18 cellular contexts compared by ENCODE assay signal in genomic region chr2:164711246-164712138, GRCh38.
DNase-seq lines count a peak whose midpoint lies in the region; ATAC-seq, FAIRE-seq and TF ChIP-seq lines count a peak whose summit lies in the region.
"Had no signal": no experiment of that assay in that cellular context is flagged by ENCODE, and none has a peak within 500 bp of the region (broad histone marks: within the 10 kb centered on the region; RNA-seq: fewer than 3 reads in every experiment).

No MANE protein-coding gene starts in this region.

- H3K9me3 Mint-ChIP-seq in endothelial cell (ENCODE audit: unreplicated experiment) (no peaks in the 10 kb centered on the region), glutamatergic neuron (ENCODE audit: unreplicated experiment) (no peaks in the 10 kb centered on the region), H9 (no peaks in the 10 kb centered on the region)
- no peaks in the 10 kb centered on the region for H3K9me3 Mint-ChIP-seq in activated T-cell treated with anti-CD3 and anti-CD28 coated beads, Interleukin-2, amount 50 U/mL, for 4 hours
- H3K9me3 Mint-ChIP-seq: activated T-helper 1 cell treated with anti-CD3 and anti-CD28 coated beads, Interleukin-12 subunit alpha, Interleukin-12 subunit beta, Interleukin-2, Interleukin-4 antibody, amounts not matched to agents 30 ng/mL and 10 ng/mL and 1 ng/mL, durations not matched to agents 14 hours and 24 hours and 36 hours had no signal

- no peaks in the 10 kb centered on the region for H4K20me1 ChIP-seq in H9 (ENCODE audit: control insufficient read depth, insufficient read depth, insufficient read length)

- peaks cover 2% of the 10 kb centered on the region for H3K27me3 Mint-ChIP-seq in endothelial cell (ENCODE audit: unreplicated experiment)
- no peaks in the 10 kb centered on the region for H3K27me3 Mint-ChIP-seq in glutamatergic neuron (ENCODE audit: unreplicated experiment)
- no peaks in the 10 kb centered on the region for H3K27me3 Mint-ChIP-seq in H9 (ENCODE audit: low read depth)
- H3K27me3 Mint-ChIP-seq in activated T-cell treated with anti-CD3 and anti-CD28 coated beads, Interleukin-2, amount 50 U/mL, for 4 hours (ENCODE audit: low read depth): no peaks in the 10 kb centered on the region
- H3K27me3 Mint-ChIP-seq: B cell had no signal

- H3K4me1 ChIP-seq in pancreas (peaks cover 45 to 55% (median 45%) of the 10 kb centered on the region in 3 donors), H9 (ENCODE audit: insufficient read depth, low read length) (no peaks in the 10 kb centered on the region; the same call in 1 of the 2 replicates)

- no peak overlapping the region for H3K4ac ChIP-seq in H9 (ENCODE audit: low read depth, low read length)

- H3K4me3 ChIP-seq in pancreas: peak overlapping the region in 2 of 4 donors; percentile 6 to 26

- no peak overlapping the region for H4K5ac ChIP-seq in H9 (ENCODE audit: insufficient read length, low read depth, low read length)

- H3K4me1 Mint-ChIP-seq in endothelial cell (ENCODE audit: unreplicated experiment) (peaks cover 14% of the 10 kb centered on the region), glutamatergic neuron (ENCODE audit: low read depth, unreplicated experiment) (no peaks in the 10 kb centered on the region), H9 (no peaks in the 10 kb centered on the region)
- H3K4me1 Mint-ChIP-seq in activated T-cell treated with anti-CD3 and anti-CD28 coated beads, Interleukin-2, amount 50 U/mL, for 4 hours (ENCODE audit: low read depth): no peaks in the 10 kb centered on the region
- H3K4me1 Mint-ChIP-seq: B cell had no signal

- H3K27ac Mint-ChIP-seq in endothelial cell (ENCODE audit: unreplicated experiment): peak overlapping the region; percentile 32
- no peak overlapping the region for H3K27ac Mint-ChIP-seq in glutamatergic neuron (ENCODE audit: unreplicated experiment)
- H3K27ac Mint-ChIP-seq in H9: no peak overlapping the region
- H3K27ac Mint-ChIP-seq: activated T-helper 1 cell treated with anti-CD3 and anti-CD28 coated beads, Interleukin-12 subunit alpha, Interleukin-12 subunit beta, Interleukin-2, Interleukin-4 antibody, amounts not matched to agents 30 ng/mL and 10 ng/mL and 1 ng/mL, durations not matched to agents 14 hours and 24 hours and 36 hours; B cell had no signal

- H2BK12ac ChIP-seq in H9 (ENCODE audit: insufficient read length, low read depth, low read length): no peak overlapping the region

- no peak overlapping the region for H3K23ac ChIP-seq in H9 (ENCODE audit: insufficient read length, low read depth, low read length)

- H4K91ac ChIP-seq in H9 (ENCODE audit: insufficient read length, low read depth, low read length): no peak overlapping the region

- H2AK5ac ChIP-seq in H9 (ENCODE audit: insufficient read length, low read length): no peak overlapping the region

- no peaks in the 10 kb centered on the region for H3K79me1 ChIP-seq in H9 (ENCODE audit: insufficient read depth, low read depth, low read length, poor library complexity, severe bottlenecking)

- H3T11ph ChIP-seq in H9 (ENCODE audit: low read length): no peak overlapping the region

- H2AFZ ChIP-seq in H9 (ENCODE audit: low read length): no peak overlapping the region

- no peak overlapping the region for H3K56ac ChIP-seq in H9 (ENCODE audit: insufficient read length, low read depth, low read length)

- no peak overlapping the region for H2BK120ac ChIP-seq in H9 (ENCODE audit: low read depth, low read length, poor library complexity, severe bottlenecking)

- ATAC-seq in GM18861 (IDR thresholded peaks at IDR 0.05; ENCODE audit: unreplicated experiment) (peak; percentile 78), HG03175 (IDR thresholded peaks at IDR 0.05; ENCODE audit: unreplicated experiment) (peak; percentile 72), pancreas (peak; percentile 84 to 89 (median 88))
- ATAC-seq in activated T-cell treated with anti-CD3 and anti-CD28 coated beads, Interleukin-2, amount 50 U/mL, for 4 hours: no peak

- TF ChIP-seq CTCF in endothelial cell (IDR thresholded peaks at IDR 0.05; ENCODE audit: unreplicated experiment): no peak
- TF ChIP-seq CTCF in pancreas (IDR thresholded peaks at IDR 0.05): no peak
- TF ChIP-seq CTCF in glutamatergic neuron (IDR thresholded peaks at IDR 0.05; ENCODE audit: partially characterized antibody, unreplicated experiment): no peak
- TF ChIP-seq CTCF in H9 (conservative IDR thresholded peaks at IDR 0.05): no peak

- H3K27me3 ChIP-seq in pancreas (no peaks in the 10 kb centered on the region), H9 (ENCODE audit: insufficient read depth, low read length) (no peaks in the 10 kb centered on the region)

- no peak for DNase-seq in endothelial cell (ENCODE audit: low spot score)
- no peak for DNase-seq in pancreas
- DNase-seq in glutamatergic neuron: no peak
- DNase-seq in GM12892 (ENCODE audit: insufficient read length): no peak
- DNase-seq in H9: no peak
- DNase-seq in activated T-cell treated with anti-CD3 and anti-CD28 coated beads, Interleukin-2, amount 50 U/mL, for 4 hours: no peak
- DNase-seq: activated CD4-positive, alpha-beta T cell treated with anti-CD3 and anti-CD28 coated beads, Interleukin-2, amount 50 U/mL, for 1 hour; cortex of kidney; DND-41; NCI-H1417; SHP77; T1000; trophoblast cell had no signal

- no peak overlapping the region for H3K4me2 ChIP-seq in H9 (ENCODE audit: insufficient read depth, insufficient read length, low read length)

- H3K4me3 Mint-ChIP-seq in endothelial cell (ENCODE audit: unreplicated experiment): no peak overlapping the region
- no peak overlapping the region for H3K4me3 Mint-ChIP-seq in glutamatergic neuron (ENCODE audit: unreplicated experiment)
- no peak overlapping the region for H3K4me3 Mint-ChIP-seq in H9
- no peak overlapping the region for H3K4me3 Mint-ChIP-seq in activated T-cell treated with anti-CD3 and anti-CD28 coated beads, Interleukin-2, amount 50 U/mL, for 4 hours
- H3K4me3 Mint-ChIP-seq: activated T-helper 1 cell treated with anti-CD3 and anti-CD28 coated beads, Interleukin-12 subunit alpha, Interleukin-12 subunit beta, Interleukin-2, Interleukin-4 antibody, amounts not matched to agents 30 ng/mL and 10 ng/mL and 1 ng/mL, durations not matched to agents 14 hours and 24 hours and 36 hours; B cell had no signal

- no peak overlapping the region for H4K8ac ChIP-seq in H9 (replicated peaks; ENCODE audit: insufficient read length, low read depth, low read length)

- H3K9me3 ChIP-seq in pancreas: no peaks in the 10 kb centered on the region
- no peaks in the 10 kb centered on the region for H3K9me3 ChIP-seq in H9 (ENCODE audit: control insufficient read depth, low read depth, low read length)

- no peaks in the 10 kb centered on the region for H3K36me3 ChIP-seq in pancreas

- no peaks in the 10 kb centered on the region for H3K36me3 Mint-ChIP-seq in endothelial cell (ENCODE audit: low read depth, unreplicated experiment)
- no peaks in the 10 kb centered on the region for H3K36me3 Mint-ChIP-seq in glutamatergic neuron (ENCODE audit: unreplicated experiment)
- no peaks in the 10 kb centered on the region for H3K36me3 Mint-ChIP-seq in H9 (ENCODE audit: insufficient read depth in 1 of 3, low read depth in 3 of 3)
- H3K36me3 Mint-ChIP-seq in activated T-cell treated with anti-CD3 and anti-CD28 coated beads, Interleukin-2, amount 50 U/mL, for 4 hours (ENCODE audit: insufficient read depth): no peaks in the 10 kb centered on the region

- peak; percentile 88 for FAIRE-seq in pancreas (lab: Jason Lieb, UNC)
- no peak for FAIRE-seq in GM12892 (lab: Jason Lieb, UNC)
- FAIRE-seq: H1 had no signal

- TF ChIP-seq POLR2A in GM12892 (IDR thresholded peaks at IDR 0.05; ENCODE audit: low read depth, low read length): no peak

- H3K23me2 ChIP-seq in H9 (ENCODE audit: insufficient read length, low read depth, low read length, poor library complexity, severe bottlenecking): no peaks in the 10 kb centered on the region

- no peak overlapping the region for H2BK15ac ChIP-seq in H9 (ENCODE audit: low read depth, low read length)

- no peak overlapping the region for H2BK5ac ChIP-seq in H9 (ENCODE audit: insufficient read length, low read length)

- no peak overlapping the region for H3K9ac ChIP-seq in H9 (ENCODE audit: extremely low read depth, insufficient read length, low read length)

- no peak overlapping the region for H3K18ac ChIP-seq in H9 (ENCODE audit: insufficient read length, low read depth, low read length)

- H2BK20ac ChIP-seq in H9 (ENCODE audit: low read depth, low read length, poor library complexity, severe bottlenecking): no peak overlapping the region

- intact Hi-C loops in pancreas (cut with DNase I): no loop called here

- WGBS in pancreas, 2 donors: 4 to 14% methylated on average over 1 of the region's 1 CpG
- WGBS in H9 (ENCODE audit: extremely low coverage, insufficient read length, low lambda C conversion rate): no CpG with 5 or more reads among the region's 1 CpG

- no peak overlapping the region for H3K14ac ChIP-seq in H9 (ENCODE audit: insufficient read depth, low read length)

- H3K27ac ChIP-seq in pancreas: peak overlapping the region; percentile 56 to 91 (median 76)
- H3K27ac ChIP-seq in H9 (ENCODE audit: insufficient read length, low read depth, low read length): no peak overlapping the region

- H3K79me2 ChIP-seq in H9 (ENCODE audit: insufficient read depth, low read length): no peaks in the 10 kb centered on the region

Comparison
In these comparisons a context has a peak if more than half of its experiments do, and no peak if none do; other contexts are left out.
1. ATAC-seq: peak in GM18861 (single experiment), HG03175 (single experiment) and pancreas (4 of 4); none in activated T-cell treated with anti-CD3 and anti-CD28 coated beads, Interleukin-2, amount 50 U/mL, for 4 hours (0 of 2).